Comparison of ENCODE assay signal across 26 cellular contexts in genomic region chr9:88837731-88838130, GRCh38.
"Had no signal": no experiment of that assay in that cellular context is flagged by ENCODE, and none has a peak within 500 bp of the region (broad histone marks: within the 10 kb centered on the region; RNA-seq: fewer than 3 reads in every experiment).

No MANE protein-coding gene starts in this region.

- H3K27ac ChIP-seq: left lung, lower lobe of right lung, pancreas, prostate gland, skin epidermis, suprapubic skin, thoracic aorta, tibial artery, upper lobe of right lung had no signal

- H3K36me3 ChIP-seq: left lung, lower lobe of right lung, pancreas, prostate gland, suprapubic skin, thoracic aorta, tibial artery, upper lobe of right lung had no signal

- ATAC-seq: left colon; left lung; lower lobe of right lung; naive thymus-derived CD8-positive, alpha-beta T cell; pancreas; right cardiac atrium; sciatic nerve; stimulated activated naive B cell treated with anti-CD40 and anti-IgM and Interleukin-4, amounts not matched to agents 10 μg/mL and 1 μg/mL and 100 μg/mL, for 72 hours; upper lobe of right lung had no signal

- H3K27me3 ChIP-seq: pancreas, suprapubic skin, tibial artery, upper lobe of right lung had no signal

- DNase-seq: hippocampal formation; kidney; left colon; left lung; lower lobe of right lung; mammary epithelial cell; mesenchymal stem cell; naive thymus-derived CD8-positive, alpha-beta T cell; nucleus accumbens; pancreas; posterior cingulate gyrus; retina; right cardiac atrium; stimulated activated CD4-positive, alpha-beta T cell treated with anti-CD3 and anti-CD28 coated beads, Interleukin-12 subunit alpha, Interleukin-12 subunit beta, amount 100 ng/mL, for 4 hours; stimulated activated CD4-positive, alpha-beta T cell treated with anti-CD3 and anti-CD28 coated beads, Interleukin-15, amount 100 ng/mL, for 24 hours; stimulated activated CD4-positive, alpha-beta T cell treated with anti-CD3 and anti-CD28 coated beads, Interleukin-2, amount 100 ng/mL, for 24 hours; stimulated activated CD4-positive, alpha-beta T cell treated with anti-CD3 and anti-CD28 coated beads, Interleukin-4, amount 100 ng/mL, for 1 hour; stimulated activated naive B cell treated with anti-CD40 and anti-IgM and Interleukin-4, amounts not matched to agents 10 μg/mL and 1 μg/mL and 100 μg/mL, for 72 hours; tibial artery; trophoblast cell; upper lobe of right lung had no signal

- H3K9me3 ChIP-seq: left lung, lower lobe of right lung, pancreas, prostate gland, suprapubic skin, thoracic aorta, tibial artery, upper lobe of right lung had no signal

- H3K4me1 ChIP-seq: pancreas, prostate gland had no signal

- H3K4me3 ChIP-seq: left lung, lower lobe of right lung, pancreas, prostate gland, skin epidermis, suprapubic skin, thoracic aorta, tibial artery, upper lobe of right lung had no signal
